In the genomic region with DNA sequence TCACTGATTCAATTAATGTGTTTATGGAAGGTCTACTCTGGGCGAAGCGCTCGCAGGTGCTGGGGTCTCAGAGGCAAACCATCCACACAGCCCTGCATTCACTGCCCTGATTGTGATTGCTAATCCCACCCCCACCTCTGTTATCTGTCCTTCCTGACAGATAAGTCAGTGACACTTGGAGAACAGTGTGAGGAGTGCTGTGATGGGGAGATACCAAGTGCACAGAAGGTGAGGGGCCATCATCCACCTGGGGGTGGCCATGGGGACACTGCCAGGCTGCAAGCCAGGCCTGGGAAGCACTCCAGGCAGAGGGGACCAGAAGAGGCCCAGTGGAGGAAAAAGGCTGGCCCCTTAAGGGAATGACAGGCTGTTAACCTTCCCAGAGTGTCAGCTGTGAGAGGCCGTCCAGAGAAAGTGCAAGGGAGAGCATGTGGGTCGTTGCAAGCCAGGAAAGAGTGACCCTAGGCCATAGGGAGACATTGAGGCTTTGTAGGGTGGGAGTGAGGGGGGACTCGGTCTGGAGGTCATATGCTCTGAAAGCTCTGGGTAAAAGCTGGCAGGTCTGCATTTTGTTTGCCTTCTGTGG, we compare ENCODE assay signal across 21 cellular contexts. TPM values are rescaled to one million over a fixed set of nuclear protein-coding genes. Genes with fewer than 3 reads are reported as not detected.
"Had no signal": no experiment of that assay in that cellular context is flagged by ENCODE, and none has a peak within 500 bp of the region (broad histone marks: within the 10 kb centered on the region; RNA-seq: fewer than 3 reads in every experiment).

No MANE protein-coding gene starts in this region.

- ATAC-seq: activated CD8-positive, alpha-beta memory T cell treated with anti-CD3 and anti-CD28 coated beads, Interleukin-2, amount 10 ng/mL, durations not matched to agents 7 days and 5 days; SK-N-SH treated with all-trans-retinoic acid at 6 μM for 48 hours; stimulated activated effector memory CD8-positive, alpha-beta T cell treated with anti-CD3 and anti-CD28 coated beads, Interleukin-12 subunit alpha, Interleukin-12 subunit beta, amount 100 ng/mL, for 72 hours had no signal

- H3K4me1 ChIP-seq: ascending aorta, breast epithelium had no signal

- DNase-seq: activated CD4-positive, alpha-beta T cell treated with anti-CD3 and anti-CD28 coated beads, Interleukin-2, amount 50 U/mL, for 48 hours; activated CD4-positive, CD25-positive, alpha-beta regulatory T cell treated with anti-CD3 and anti-CD28 coated beads, Interleukin-2, amount 50 U/mL, for 72 hours; activated CD8-positive, alpha-beta memory T cell treated with anti-CD3 and anti-CD28 coated beads, Interleukin-2, amount 10 ng/mL, durations not matched to agents 7 days and 5 days; activated naive CD4-positive, alpha-beta T cell treated with anti-CD3 and anti-CD28 coated beads, Interleukin-2, amount 10 ng/mL, durations not matched to agents 7 days and 5 days; activated T-cell treated with anti-CD3 and anti-CD28 coated beads, Interleukin-2, amount 50 U/mL, for 1 hour; erythroblast; hippocampal formation; naive B cell; stimulated activated CD4-positive, alpha-beta T cell treated with anti-CD3 and anti-CD28 coated beads, Interleukin-12 subunit alpha, Interleukin-12 subunit beta, amount 100 ng/mL, for 4 hours; stimulated activated CD4-positive, alpha-beta T cell treated with anti-CD3 and anti-CD28 coated beads, Interleukin-2, amount 100 ng/mL, for 24 hours; T-helper 1 cell had no signal

- H3K4me3 ChIP-seq: ascending aorta, breast epithelium, dorsolateral prefrontal cortex, lung had no signal

- H3K36me3 ChIP-seq: ascending aorta, breast epithelium had no signal

- H3K27ac ChIP-seq: ascending aorta, breast epithelium had no signal

- H3K27me3 ChIP-seq: ascending aorta, breast epithelium had no signal

- H3K9me3 ChIP-seq: ascending aorta, breast epithelium had no signal

RNA-seq across cellular contexts. Expression of a gene that starts 18.0 kb away (rescaled TPM):
- total RNA-seq: activated CD8-positive, alpha-beta memory T cell treated with anti-CD3 and anti-CD28 coated beads, Interleukin-2, amount 10 ng/mL, durations not matched to agents 7 days and 5 days; ascending aorta; breast epithelium; chondrocyte; dorsolateral prefrontal cortex; lung; mononuclear cell; progenitor cell of endocrine pancreas; urinary bladder had no signal
- polyA plus RNA-seq: lung, urinary bladder had no signal

RNA-seq across cellular contexts. Expression of a gene that starts 43.2 kb away (rescaled TPM):
- total RNA-seq: activated CD8-positive, alpha-beta memory T cell treated with anti-CD3 and anti-CD28 coated beads, Interleukin-2, amount 10 ng/mL, durations not matched to agents 7 days and 5 days; ascending aorta; chondrocyte; lung; mononuclear cell had no signal
- polyA plus RNA-seq: lung had no signal
